Comparison of ENCODE assay signal across 8 cellular contexts in the genomic region with DNA sequence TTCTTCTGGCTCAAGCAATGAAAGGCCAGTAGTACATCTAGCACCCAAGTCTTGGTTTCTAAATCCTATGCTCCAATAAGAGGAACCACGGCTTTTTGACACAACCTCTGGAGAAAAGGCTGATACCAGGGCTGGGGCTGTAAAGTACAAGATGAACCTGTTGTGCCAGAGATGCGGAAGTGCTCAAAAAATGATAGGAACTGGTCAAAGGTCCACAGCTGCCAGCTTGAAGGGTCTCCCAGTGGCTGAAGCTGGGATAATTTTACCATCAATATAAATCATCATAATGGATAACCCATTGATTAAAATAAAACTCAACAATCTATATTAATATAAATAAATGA. TPM values are rescaled to one million over a fixed set of nuclear protein-coding genes. Genes with fewer than 3 reads are reported as not detected.
A peak's percentile ranks its signal among the peaks of the same experiment; 100 is the strongest.
DNase-seq lines count a peak whose midpoint lies in the region; ATAC-seq and TF ChIP-seq lines count a peak whose summit lies in the region.

No MANE protein-coding gene starts in this region.

- intact Hi-C loops in heart right ventricle (cut with DNase I) = loop anchor here in 7 of 10 donors (1.0 to 5.0 kb wide), 6 partner anchors 34 to 39 kb away; partner anchors contain the start of gene ECT2 (in 2 of the 7)
- intact Hi-C loops in spleen (cut with DNase I; ENCODE audit: low total_unique reads) = no loop called here

- WGBS in heart right ventricle, 2 donors = 28 to 32% methylated on average over 2 of the region's 2 CpGs
- 27 to 46% (median 33%) methylated on average over 2 of the region's 2 CpGs for WGBS in spleen, 5 donors

- DNase-seq in heart right ventricle (no peak), spleen (no peak), cerebellar cortex (ENCODE audit: low spot score) (no peak), NCI-H2107 treated with DMSO at 0.1 percent for 48 hours (lab: John Stamatoyannopoulos, UW; ENCODE audit: unreplicated experiment) (no peak)
- no peak for DNase-seq in effector CD4-positive, alpha-beta T cell

- H3K4me3 ChIP-seq in WI38 (ENCODE audit: low read depth, low read length) (peak overlapping the region; percentile 98), heart right ventricle (peak overlapping the region in 9 of 10 donors; percentile 59 to 99 (median 89)), spleen (peak overlapping the region in 7 of 8 donors; percentile 69 to 92 (median 76))

- H3K36me3 ChIP-seq in heart right ventricle (no peaks in the 10 kb centered on the region), spleen (no peaks in the 10 kb centered on the region)

- peak; percentile 15 for ATAC-seq in HG03354 (IDR thresholded peaks at IDR 0.05; ENCODE audit: poor library complexity, severe bottlenecking, unreplicated experiment)
- peak in 1 of 8 donors; percentile 5 for ATAC-seq in heart right ventricle

- H3K27ac ChIP-seq in heart right ventricle = peak overlapping the region in 9 of 10 donors; percentile 80 to 96 (median 90)
- peak overlapping the region; percentile 58 to 88 (median 84) for H3K27ac ChIP-seq in spleen

- peaks cover 0 to 54% (median 21%) of the 10 kb centered on the region in 9 donors for H3K4me1 ChIP-seq in heart right ventricle
- H3K4me1 ChIP-seq in spleen = peaks cover 10 to 49% (median 21%) of the 10 kb centered on the region in 6 donors

- H3K9me3 ChIP-seq in heart right ventricle (no peaks in the 10 kb centered on the region), spleen (no peaks in the 10 kb centered on the region)

- H3K27me3 ChIP-seq in heart right ventricle (no peaks in the 10 kb centered on the region), spleen (replicated peaks in 1 of 7) (no peaks in the 10 kb centered on the region)

- TF ChIP-seq POLR2A in spleen (IDR thresholded peaks at IDR 0.05) = no peak

- TF ChIP-seq CTCF in GM12874 (IDR thresholded peaks at IDR 0.05; ENCODE audit: insufficient read depth, low read depth, low read length) = 0 out of 2 replicates have a peak, but pooled peaks have one; percentile 8
- no peak for TF ChIP-seq CTCF in WI38 (IDR thresholded peaks at IDR 0.05; ENCODE audit: low read depth, low read length)
- no peak for TF ChIP-seq CTCF in heart right ventricle (IDR thresholded peaks at IDR 0.05)
- TF ChIP-seq CTCF in spleen (IDR thresholded peaks at IDR 0.05 in 8 of 11, conservative IDR thresholded peaks at IDR 0.05 in 3 of 11) = peak in 1 of 11 experiments; percentile 7

RNA-seq across cellular contexts. Expression of gene NCEH1, which starts 0.6 kb away (rescaled TPM):
- total RNA-seq in heart right ventricle (10 to 100 TPM; 40.8 to 66.4 (median 51.8) TPM), spleen (10 to 100 TPM; 11.7 to 30.7 (median 22.3) TPM)
- polyA plus RNA-seq in heart right ventricle (10 to 100 TPM in 1 of 2 donors, 1 to 10 TPM in 1; 8.7 to 12.7 TPM), spleen (1 to 10 TPM; 3.8 to 6.1 (median 4.9) TPM)

RNA-seq across cellular contexts. Expression of gene ECT2, which starts 39.1 kb away (rescaled TPM):
- total RNA-seq in heart right ventricle (1 to 10 TPM; 2.9 to 8.0 (median 5.5) TPM), spleen (10 to 100 TPM in 5 of 7 donors, 1 to 10 TPM in 2; 7.7 to 19.1 (median 11.1) TPM)
- polyA plus RNA-seq in heart right ventricle (1 to 10 TPM; 2.0 to 2.2 TPM), spleen (1 to 10 TPM; 2.2 to 4.0 (median 3.1) TPM)
